ENCODE assay signal across 9 cellular contexts in the genomic region with DNA sequence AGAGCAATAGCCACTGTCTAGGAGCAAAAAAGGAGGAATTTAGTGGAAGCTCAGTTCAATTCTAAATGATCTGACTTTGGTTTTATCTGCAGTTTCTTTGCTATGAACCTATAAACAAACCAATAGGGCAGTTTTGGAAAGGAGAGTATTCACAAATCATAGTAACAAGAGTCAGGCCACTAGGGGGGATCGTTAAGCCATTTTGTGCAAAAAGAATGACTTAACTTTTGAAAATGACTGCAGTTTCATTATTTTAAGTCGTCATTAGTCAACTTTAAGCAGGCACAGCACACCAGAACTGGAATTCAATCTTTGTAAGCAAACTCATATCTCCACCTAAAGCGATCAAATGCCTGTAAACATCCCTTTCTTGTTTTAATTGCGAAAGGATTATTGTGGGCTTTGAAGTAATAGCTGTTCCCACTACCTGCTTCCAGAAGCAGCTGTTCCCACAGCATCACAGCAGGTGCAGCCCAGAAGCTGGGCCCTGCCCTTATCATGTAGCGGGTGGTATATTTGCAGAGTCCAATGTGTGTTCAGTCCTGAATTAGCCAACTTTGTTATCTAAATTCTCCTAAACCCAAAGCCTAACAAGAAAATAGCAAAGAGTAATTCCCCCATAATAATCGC. TPM values are rescaled to one million over a fixed set of nuclear protein-coding genes. Genes with fewer than 3 reads are reported as not detected.
DNase-seq lines count a peak whose midpoint lies in the region; ATAC-seq and TF ChIP-seq lines count a peak whose summit lies in the region.
"Had no signal": no experiment of that assay in that cellular context is flagged by ENCODE, and none has a peak within 500 bp of the region (broad histone marks: within the 10 kb centered on the region; RNA-seq: fewer than 3 reads in every experiment).

No MANE protein-coding gene starts in this region.

- H4K20me1 ChIP-seq in hepatocyte (ENCODE audit: insufficient read depth, poor library complexity, severe bottlenecking), result no peaks in the 10 kb centered on the region

- no peaks in the 10 kb centered on the region for H3K79me2 ChIP-seq in hepatocyte

- no peaks in the 10 kb centered on the region for H3K9me2 ChIP-seq in hepatocyte (replicated peaks; ENCODE audit: insufficient read depth)

- H2AFZ ChIP-seq in hepatocyte, result no peak overlapping the region

- H3K4me2 ChIP-seq in hepatocyte, result peak overlapping the region; percentile 48

- DNase-seq in COLO668 (lab: John Stamatoyannopoulos, UW; ENCODE audit: unreplicated experiment) (peak; percentile 86), RKO (ENCODE audit: low spot score) (peak; percentile 60), hepatocyte (ENCODE audit: low spot score) (no peak), DMS153 treated with DMSO at 0.1 percent for 48 hours (lab: John Stamatoyannopoulos, UW; ENCODE audit: unreplicated experiment) (no peak), NCI-H2196 (lab: John Stamatoyannopoulos, UW; ENCODE audit: unreplicated experiment) (no peak)
- DNase-seq in activated T-cell treated with anti-CD3 and anti-CD28 coated beads, Interleukin-2, amount 50 U/mL, for 48 hours, result no peak
- DNase-seq: left cardiac atrium had no signal

- H3K9me3 ChIP-seq in HEK293 (ENCODE audit: control insufficient read depth, insufficient read depth, low read depth, low read length), result no peaks in the 10 kb centered on the region
- H3K9me3 ChIP-seq in hepatocyte (ENCODE audit: low read depth), result no peaks in the 10 kb centered on the region

- WGBS in hepatocyte (ENCODE audit: low lambda C conversion rate, missing lambda C conversion rate), result 20% methylated on average over 6 of the region's 6 CpGs

- POLR2A ChIA-PET in HEK293 (lab: Yijun Ruan, JAX), result no interaction called here

- ATAC-seq in GM18870 (IDR thresholded peaks at IDR 0.05; ENCODE audit: unreplicated experiment), result no peak
- ATAC-seq: left cardiac atrium had no signal

- CTCF ChIA-PET in HEK293 (lab: Yijun Ruan, JAX), result interaction anchor here (0.6 to 4.5 kb wide), 9 partner anchors 11 to 744 kb away, joined by 3 to 32 read pairs (median 5); no protein-coding TSS in a partner anchor

- H3K27ac ChIP-seq in HEK293 (ENCODE audit: extremely low read depth, low read depth, low read length), result no peak overlapping the region
- no peak overlapping the region for H3K27ac ChIP-seq in hepatocyte

- no peak for TF ChIP-seq CTCF in HEK293 (tag by site-specific recombination; IDR thresholded peaks at IDR 0.05)
- peak; percentile 38 for TF ChIP-seq CTCF in hepatocyte (IDR thresholded peaks at IDR 0.05; ENCODE audit: poor library complexity)

- peaks cover 45% of the 10 kb centered on the region for H3K27me3 ChIP-seq in hepatocyte

- H3K36me3 ChIP-seq in HEK293 (ENCODE audit: control insufficient read depth in 2 of 2, insufficient read depth in 1 of 2, low read length in 2 of 2) (no peaks in the 10 kb centered on the region), hepatocyte (replicated peaks; ENCODE audit: insufficient read depth, low read depth) (no peaks in the 10 kb centered on the region)

- H3K4me1 ChIP-seq in HEK293 (ENCODE audit: control insufficient read depth, insufficient read depth, low read length) (no peaks in the 10 kb centered on the region), hepatocyte (ENCODE audit: insufficient read depth) (peaks cover 16% of the 10 kb centered on the region)

- H3K4me3 ChIP-seq in HEK293 (ENCODE audit: low read depth, low read length) (no peak overlapping the region), hepatocyte (no peak overlapping the region)

TF ChIP-seq in HEK293, 187 proteins besides CTCF, POLR2A, EP300 and RAD21:
- no peak for TF ChIP-seq ZNF311 (tag by site-specific recombination; IDR thresholded peaks at IDR 0.05; ENCODE audit: borderline replicate concordance)
- TF ChIP-seq SALL2 (tag by site-specific recombination; IDR thresholded peaks at IDR 0.05; ENCODE audit: borderline replicate concordance), result no peak
- TF ChIP-seq ZNF585B (tag by site-specific recombination; IDR thresholded peaks at IDR 0.05), result no peak
- no peak for TF ChIP-seq IKZF3 (tag by site-specific recombination; IDR thresholded peaks at IDR 0.05)
- TF ChIP-seq SP2 (tag by site-specific recombination; IDR thresholded peaks at IDR 0.05), result no peak
- TF ChIP-seq TRIM28 (IDR thresholded peaks at IDR 0.05; ENCODE audit: borderline replicate concordance, low read length), result peak; percentile 46; the same call in 1 of the 2 replicates
- peak; percentile 69; the same call in 1 of the 2 replicates for TF ChIP-seq TCF7L2 (IDR thresholded peaks at IDR 0.05; ENCODE audit: borderline replicate concordance, low read depth, low read length)
- peak; percentile 49 for TF ChIP-seq ZIC2 (tag by site-specific recombination; IDR thresholded peaks at IDR 0.05)
- TF ChIP-seq OSR2 (tag by site-specific recombination; IDR thresholded peaks at IDR 0.05), result peak; percentile 37; the same call in 1 of the 2 replicates
- peak; percentile 74 for TF ChIP-seq ZNF184 (tag by site-specific recombination; IDR thresholded peaks at IDR 0.05)
- peak; percentile 81 for TF ChIP-seq ZNF341 (tag by site-specific recombination; IDR thresholded peaks at IDR 0.05; ENCODE audit: low read depth)
- TF ChIP-seq ZNF654 (tag by site-specific recombination; IDR thresholded peaks at IDR 0.05; ENCODE audit: low read depth), result peak; percentile 45

RNA-seq across cellular contexts. Expression of a gene that starts 51.5 kb away (rescaled TPM):
- total RNA-seq in hepatocyte, result 0.12 and 0.90 TPM in 2 replicates
- 0.17 and 0.65 TPM in 2 replicates for polyA plus RNA-seq in hepatocyte
- total RNA-seq: left cardiac atrium had no signal

RNA-seq across cellular contexts. Expression of a gene that starts 59.2 kb away (rescaled TPM):
- 12.3 and 12.9 TPM in 2 replicates for total RNA-seq in hepatocyte
- 5.6 and 5.7 TPM in 2 replicates for polyA plus RNA-seq in hepatocyte

Comparison
In these comparisons a context has a peak if more than half of its experiments do, and no peak if none do; other contexts are left out.
1. DNase-seq: peak in COLO668 (single experiment) and RKO (single experiment); none in hepatocyte (single experiment), DMS153 treated with DMSO at 0.1 percent for 48 hours (single experiment), NCI-H2196 (single experiment) and activated T-cell treated with anti-CD3 and anti-CD28 coated beads, Interleukin-2, amount 50 U/mL, for 48 hours (0 of 2).